ENCODE assay signal across 8 cellular contexts in the genomic region with DNA sequence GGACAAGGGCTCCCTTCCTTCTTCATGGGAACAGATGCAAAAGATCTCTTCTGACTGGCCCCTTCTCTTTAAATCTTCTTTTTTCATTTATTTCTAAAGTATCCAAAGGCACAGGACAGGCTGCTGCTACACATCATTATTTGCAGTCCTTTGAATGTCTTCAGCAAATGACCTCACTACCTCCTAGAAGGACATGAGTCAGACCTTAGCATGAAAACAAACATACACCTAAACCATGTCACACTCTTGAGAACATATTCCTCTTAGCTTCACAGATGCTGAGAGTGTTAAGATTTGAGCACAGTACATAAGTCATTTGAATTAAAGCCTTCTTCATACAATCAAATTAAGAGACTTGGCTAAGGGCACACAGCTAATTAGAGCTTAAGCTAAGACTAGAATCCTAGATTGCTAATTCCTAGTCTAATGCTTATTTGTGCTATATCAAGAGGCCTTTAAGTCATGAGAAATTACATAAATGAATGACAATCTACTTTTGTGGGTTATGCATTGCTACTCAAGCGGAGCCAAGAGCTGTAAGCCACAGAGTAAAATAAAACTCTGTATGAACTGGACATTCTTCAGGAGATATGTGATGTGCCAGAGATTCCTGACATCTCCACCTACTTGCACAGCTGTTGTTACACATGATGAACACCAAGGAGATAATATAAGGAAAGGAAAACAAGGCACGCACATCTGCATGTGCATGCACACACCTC.
DNase-seq lines count a peak whose midpoint lies in the region; ATAC-seq and TF ChIP-seq lines count a peak whose summit lies in the region.

No MANE protein-coding gene starts in this region.

- ATAC-seq in GM21447 (IDR thresholded peaks at IDR 0.05; ENCODE audit: unreplicated experiment) (peak; percentile 83), HG03571 (IDR thresholded peaks at IDR 0.05; ENCODE audit: unreplicated experiment) (peak; percentile 90), left ventricle myocardium superior (peak; percentile 58), esophagus mucosa (no peak), omental fat pad (ENCODE audit: low FRiP score) (no peak)

- no peak for TF ChIP-seq CTCF in omental fat pad (IDR thresholded peaks at IDR 0.05)

- peak; percentile 67 for DNase-seq in Daoy (ENCODE audit: low read depth)
- no peak for DNase-seq in left ventricle myocardium superior
- no peak for DNase-seq in NCI-H1092 treated with DMSO at 0.1 percent for 48 hours (lab: John Stamatoyannopoulos, UW)
- DNase-seq in HuH-7 (ENCODE audit: low spot score), result no peak
- no peak for DNase-seq in omental fat pad (ENCODE audit: low spot score)

- intact Hi-C loops in left ventricle myocardium superior (cut with micrococcal nuclease), result no loop called here

Comparison
In these comparisons a context has a peak if more than half of its experiments do, and no peak if none do; other contexts are left out.
1. ATAC-seq: peak in GM21447 (single experiment), HG03571 (single experiment) and left ventricle myocardium superior (single experiment); none in esophagus mucosa (single experiment) and omental fat pad (single experiment).